22 cellular contexts compared by ENCODE assay signal in genomic region chr10:47288236-47288635, GRCh38. TPM values are rescaled to one million over a fixed set of nuclear protein-coding genes. Genes with fewer than 3 reads are reported as not detected.
DNase-seq lines count a peak whose midpoint lies in the region; ATAC-seq and TF ChIP-seq lines count a peak whose summit lies in the region.
"Had no signal": no experiment of that assay in that cellular context is flagged by ENCODE, and none has a peak within 500 bp of the region (broad histone marks: within the 10 kb centered on the region; RNA-seq: fewer than 3 reads in every experiment).

No MANE protein-coding gene starts in this region.

- no peaks in the 10 kb centered on the region for H3K9me3 ChIP-seq in Loucy (ENCODE audit: insufficient read depth, low read depth, low read length)
- no peaks in the 10 kb centered on the region for H3K9me3 ChIP-seq in testis
- H3K9me3 ChIP-seq: BLaER1 had no signal

- 93 to 96% methylated on average over 8 of the region's 8 CpGs for WGBS in testis, 2 donors

- no peak overlapping the region for H3K27ac Mint-ChIP-seq in activated CD8-positive, alpha-beta memory T cell treated with anti-CD3 and anti-CD28 coated beads, Interleukin-2, amount 10 ng/mL, durations not matched to agents 7 days and 5 days
- H3K27ac Mint-ChIP-seq: CD14-positive monocyte, HFFc6 had no signal

- H3K9me2 ChIP-seq in Loucy (replicated peaks; ENCODE audit: low read depth, low read length), result no peaks in the 10 kb centered on the region

- no peak for TF ChIP-seq CTCF in Loucy (conservative IDR thresholded peaks at IDR 0.05; ENCODE audit: low read length)
- TF ChIP-seq CTCF in testis (IDR thresholded peaks at IDR 0.05), result no peak

- H3K9me3 Mint-ChIP-seq in activated CD8-positive, alpha-beta memory T cell treated with anti-CD3 and anti-CD28 coated beads, Interleukin-2, amount 10 ng/mL, durations not matched to agents 7 days and 5 days (ENCODE audit: low read depth), result no peaks in the 10 kb centered on the region
- H3K9me3 Mint-ChIP-seq: CD4-positive, alpha-beta memory T cell; HFFc6 had no signal

- no peak for TF ChIP-seq POLR2A in testis (IDR thresholded peaks at IDR 0.05)

- H3K36me3 ChIP-seq in Loucy (ENCODE audit: insufficient read depth, low read length), result no peaks in the 10 kb centered on the region
- no peaks in the 10 kb centered on the region for H3K36me3 ChIP-seq in testis (ENCODE audit: low read depth, missing control alignments)
- H3K36me3 ChIP-seq: BLaER1 had no signal

- no peak overlapping the region for H3K4me3 Mint-ChIP-seq in activated CD8-positive, alpha-beta memory T cell treated with anti-CD3 and anti-CD28 coated beads, Interleukin-2, amount 10 ng/mL, durations not matched to agents 7 days and 5 days
- H3K4me3 Mint-ChIP-seq: CD4-positive, alpha-beta memory T cell; HFFc6 had no signal

- H3F3A ChIP-seq in Loucy (ENCODE audit: low read depth), result no peaks in the 10 kb centered on the region

- H3K4me1 Mint-ChIP-seq in activated CD8-positive, alpha-beta memory T cell treated with anti-CD3 and anti-CD28 coated beads, Interleukin-2, amount 10 ng/mL, durations not matched to agents 7 days and 5 days, result peaks cover 16% of the 10 kb centered on the region

- H3K27ac ChIP-seq in testis, result no peak overlapping the region
- H3K27ac ChIP-seq: BLaER1, HL-60 had no signal

- H3K27me3 Mint-ChIP-seq in activated CD8-positive, alpha-beta memory T cell treated with anti-CD3 and anti-CD28 coated beads, Interleukin-2, amount 10 ng/mL, durations not matched to agents 7 days and 5 days, result no peaks in the 10 kb centered on the region
- H3K27me3 Mint-ChIP-seq: CD4-positive, alpha-beta memory T cell had no signal

- CTCF ChIA-PET in activated CD8-positive, alpha-beta memory T cell treated with anti-CD3 and anti-CD28 coated beads, Interleukin-2, amount 10 ng/mL, durations not matched to agents 7 days and 5 days (lab: Charles Lee), result no interaction called here

- H3K27me3 ChIP-seq in Loucy (ENCODE audit: insufficient read depth, low read length, poor library complexity, severe bottlenecking), result no peaks in the 10 kb centered on the region
- H3K27me3 ChIP-seq in testis, result no peaks in the 10 kb centered on the region
- H3K27me3 ChIP-seq: BLaER1 had no signal

- H3K4me1 ChIP-seq in Loucy (ENCODE audit: insufficient read depth, low read length, poor library complexity, severe bottlenecking) (peaks cover 27% of the 10 kb centered on the region), testis (no peaks in the 10 kb centered on the region)

- no peak for ATAC-seq in activated CD8-positive, alpha-beta memory T cell treated with anti-CD3 and anti-CD28 coated beads, Interleukin-2, amount 10 ng/mL, durations not matched to agents 7 days and 5 days
- ATAC-seq: HCT116 had no signal

- no peaks in the 10 kb centered on the region for H4K20me1 ChIP-seq in Loucy (ENCODE audit: insufficient read depth, low read length, poor library complexity, severe bottlenecking)
- H4K20me1 ChIP-seq: BLaER1 had no signal

- no peaks in the 10 kb centered on the region for H3K36me3 Mint-ChIP-seq in activated CD8-positive, alpha-beta memory T cell treated with anti-CD3 and anti-CD28 coated beads, Interleukin-2, amount 10 ng/mL, durations not matched to agents 7 days and 5 days
- H3K36me3 Mint-ChIP-seq: CD14-positive monocyte; CD4-positive, alpha-beta memory T cell had no signal

- no peak overlapping the region for H3K4me3 ChIP-seq in Loucy (ENCODE audit: low read length, poor library complexity, severe bottlenecking)
- no peak overlapping the region for H3K4me3 ChIP-seq in testis
- H3K4me3 ChIP-seq: BLaER1 had no signal

- H3K79me2 ChIP-seq in Loucy (ENCODE audit: insufficient read depth, low read length), result no peaks in the 10 kb centered on the region

- 0 out of 2 replicates have a peak overlapping the region, but pooled peaks have one; percentile 35 for H2AFZ ChIP-seq in Loucy (ENCODE audit: low read length)

- DNase-seq in activated CD8-positive, alpha-beta memory T cell treated with anti-CD3 and anti-CD28 coated beads for 24 hours, result peak; percentile 51
- no peak for DNase-seq in activated CD8-positive, alpha-beta memory T cell treated with anti-CD3 and anti-CD28 coated beads, Interleukin-2, amount 10 ng/mL, durations not matched to agents 7 days and 5 days
- DNase-seq in islet precursor cell, result peak; percentile 35
- peak; percentile 2 for DNase-seq in testis
- no peak for DNase-seq in NCI-H774 (lab: John Stamatoyannopoulos, UW)
- DNase-seq in NCI-H524 (lab: John Stamatoyannopoulos, UW), result no peak
- DNase-seq: 8988T; Calu3; CD4-positive, alpha-beta memory T cell; DMS79 treated with DMSO at 0.1 percent for 48 hours; GF-D8; GOT3; H7; HFFc6 had no signal

- H3K4me2 ChIP-seq in Loucy (ENCODE audit: low read depth, low read length, poor library complexity, severe bottlenecking), result no peak overlapping the region
- H3K4me2 ChIP-seq: BLaER1 had no signal

- H3K9ac ChIP-seq in Loucy (ENCODE audit: low read depth, low read length, poor library complexity, severe bottlenecking), result no peak overlapping the region
- H3K9ac ChIP-seq: BLaER1 had no signal

- intact Hi-C loops in testis (cut with DNase I; ENCODE audit: low total_unique reads), result no loop called here

RNA-seq across cellular contexts. Expression of gene GDF10, which starts 11.8 kb away (rescaled TPM):
- under 1 TPM in 1 of 2 experiments, not detected in 1; 0.45 TPM for total RNA-seq in activated CD8-positive, alpha-beta memory T cell treated with anti-CD3 and anti-CD28 coated beads, Interleukin-2, amount 10 ng/mL, durations not matched to agents 7 days and 5 days
- 10 to 100 TPM; 34.4 to 47.3 TPM for total RNA-seq in testis
- 17.7 TPM for polyA plus RNA-seq in testis (ENCODE audit: insufficient read depth, low read depth, low replicate concordance)
- total RNA-seq: Calu3, H7, HFFc6, HT1080 had no signal
- polyA plus RNA-seq: CD14-positive monocyte had no signal

RNA-seq across cellular contexts. Expression of gene GDF2, which starts 34.0 kb away (rescaled TPM):
- not detected for total RNA-seq in activated CD8-positive, alpha-beta memory T cell treated with anti-CD3 and anti-CD28 coated beads, Interleukin-2, amount 10 ng/mL, durations not matched to agents 7 days and 5 days
- total RNA-seq in testis, result under 1 TPM; 0.19 to 0.39 TPM
- polyA plus RNA-seq in testis (ENCODE audit: insufficient read depth, low read depth, low replicate concordance), result not detected
- total RNA-seq: A673; Calu3; CD4-positive, alpha-beta memory T cell; H7; HFFc6; HT1080 had no signal
- polyA plus RNA-seq: AG04450; CD14-positive monocyte; CD4-positive, alpha-beta memory T cell had no signal

RNA-seq across cellular contexts. Expression of gene RBP3, which starts 59.9 kb away (rescaled TPM):
- total RNA-seq in activated CD8-positive, alpha-beta memory T cell treated with anti-CD3 and anti-CD28 coated beads, Interleukin-2, amount 10 ng/mL, durations not matched to agents 7 days and 5 days, result not detected
- total RNA-seq in testis, result under 1 TPM in 1 of 2 donors, not detected in 1; 0.25 TPM
- polyA plus RNA-seq in testis (ENCODE audit: insufficient read depth, low read depth, low replicate concordance), result 0.09 TPM
- total RNA-seq: A673; Calu3; CD4-positive, alpha-beta memory T cell; H7; HFFc6; HT1080 had no signal
- polyA plus RNA-seq: AG04450; CD14-positive monocyte; CD4-positive, alpha-beta memory T cell had no signal

Comparison
In these comparisons a context has a peak if more than half of its experiments do, and no peak if none do; other contexts are left out.
1. DNase-seq: peak in activated CD8-positive, alpha-beta memory T cell treated with anti-CD3 and anti-CD28 coated beads for 24 hours (single experiment), islet precursor cell (single experiment) and testis (single experiment); none in activated CD8-positive, alpha-beta memory T cell treated with anti-CD3 and anti-CD28 coated beads, Interleukin-2, amount 10 ng/mL, durations not matched to agents 7 days and 5 days (single experiment), NCI-H774 (single experiment) and NCI-H524 (0 of 2).
2. RNA of gene GDF10, which starts 11.8 kb away (total RNA-seq): 34.4 to 47.3 TPM in testis; 0.45 TPM in activated CD8-positive, alpha-beta memory T cell treated with anti-CD3 and anti-CD28 coated beads, Interleukin-2, amount 10 ng/mL, durations not matched to agents 7 days and 5 days; every median in the first group is over 10 times any median in the second.